Comparison of ENCODE assay signal across 9 cellular contexts in the genomic region with DNA sequence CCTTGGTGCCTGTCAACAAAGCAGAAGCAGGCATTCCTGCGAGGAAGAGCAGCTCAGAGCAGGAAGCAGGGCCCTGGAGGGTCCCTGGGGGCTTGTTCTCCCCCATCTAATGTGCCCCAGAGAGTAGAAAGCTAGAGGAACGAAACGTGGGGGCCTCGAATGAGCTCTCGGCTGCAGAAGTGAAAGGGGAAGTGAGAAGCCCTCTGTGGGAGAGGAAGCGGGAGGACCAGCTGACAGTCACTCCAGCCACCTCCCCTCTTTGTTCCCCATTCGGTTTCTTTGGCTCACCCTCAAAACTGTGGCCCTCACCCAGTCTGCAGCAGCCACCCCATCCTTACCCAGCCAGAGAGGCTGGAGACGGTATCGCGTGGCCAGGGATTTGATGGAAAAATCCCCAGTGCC. TPM values are rescaled to one million over a fixed set of nuclear protein-coding genes. Genes with fewer than 3 reads are reported as not detected.
A peak's percentile ranks its signal among the peaks of the same experiment; 100 is the strongest.
DNase-seq lines count a peak whose midpoint lies in the region; ATAC-seq and FAIRE-seq lines count a peak whose summit lies in the region.
"Had no signal": no experiment of that assay in that cellular context is flagged by ENCODE, and none has a peak within 500 bp of the region (broad histone marks: within the 10 kb centered on the region; RNA-seq: fewer than 3 reads in every experiment).

No MANE protein-coding gene starts in this region.

- no peak overlapping the region for H3K9ac ChIP-seq in mesendoderm (ENCODE audit: low read length)

- H3K18ac ChIP-seq in mesendoderm (ENCODE audit: low read length), result no peak overlapping the region

- H3K9me3 Mint-ChIP-seq in activated naive CD4-positive, alpha-beta T cell treated with anti-CD3 and anti-CD28 coated beads for 36 hours, result no peaks in the 10 kb centered on the region

- no peak overlapping the region for H3K4me3 ChIP-seq in mesendoderm (ENCODE audit: low read length)

- no peak overlapping the region for H2BK120ac ChIP-seq in mesendoderm (ENCODE audit: low read depth, low read length)

- H4K8ac ChIP-seq in mesendoderm (ENCODE audit: low read depth, low read length), result no peak overlapping the region

- FAIRE-seq in urothelium cell line (lab: Jason Lieb, UNC), result no peak

- CTCF ChIA-PET in activated naive CD4-positive, alpha-beta T cell treated with anti-CD3 and anti-CD28 coated beads for 36 hours (lab: Charles Lee), result interaction anchor here (1.2 to 9.6 kb wide), 5 partner anchors 12 to 375 kb away, joined by 3 to 138 read pairs (median 4); a partner anchor contains a TSS

- no peak overlapping the region for H2BK15ac ChIP-seq in mesendoderm (replicated peaks; ENCODE audit: low read depth)

- no peak overlapping the region for H3K23ac ChIP-seq in mesendoderm (ENCODE audit: low read length)

- H3K36me3 Mint-ChIP-seq in activated naive CD4-positive, alpha-beta T cell treated with anti-CD3 and anti-CD28 coated beads for 36 hours (ENCODE audit: low read depth), result no peaks in the 10 kb centered on the region

- H3K27ac ChIP-seq in mesendoderm (ENCODE audit: low read depth, low read length), result no peak overlapping the region

- WGBS in mesendoderm (ENCODE audit: extremely low coverage, insufficient coverage, low lambda C conversion rate), result no CpG with 5 or more reads among the region's 10 CpGs

- no peaks in the 10 kb centered on the region for H3K79me1 ChIP-seq in mesendoderm (ENCODE audit: low read length)

- ATAC-seq in GM18499 (IDR thresholded peaks at IDR 0.05; ENCODE audit: insufficient read depth, unreplicated experiment) (peak; percentile 68), GM21717 (IDR thresholded peaks at IDR 0.05; ENCODE audit: unreplicated experiment) (peak; percentile 78)
- ATAC-seq: HCT116 had no signal

- H3K4me2 ChIP-seq in mesendoderm (ENCODE audit: low read length), result no peak overlapping the region

- H3K27ac Mint-ChIP-seq in activated naive CD4-positive, alpha-beta T cell treated with anti-CD3 and anti-CD28 coated beads for 36 hours, result no peak overlapping the region

- H2BK5ac ChIP-seq in mesendoderm (ENCODE audit: low read length), result no peak overlapping the region

- H3K56ac ChIP-seq in mesendoderm (ENCODE audit: low read length), result no peak overlapping the region

- intact Hi-C loops in activated naive CD4-positive, alpha-beta T cell treated with anti-CD3 and anti-CD28 coated beads for 36 hours (cut with micrococcal nuclease), result no loop called here

- H2AK5ac ChIP-seq in mesendoderm (ENCODE audit: low read length), result no peak overlapping the region

- H3K36me3 ChIP-seq in mesendoderm (ENCODE audit: control insufficient read depth, insufficient read depth, low read length), result no peaks in the 10 kb centered on the region

- H3K4ac ChIP-seq in mesendoderm (ENCODE audit: low read depth, low read length), result no peak overlapping the region

- no peak overlapping the region for H3K4me3 Mint-ChIP-seq in activated naive CD4-positive, alpha-beta T cell treated with anti-CD3 and anti-CD28 coated beads for 36 hours

- DNase-seq in KG1 (lab: John Stamatoyannopoulos, UW) (peak; percentile 42), pons (ENCODE audit: low spot score) (peak; percentile 72), mesendoderm (no peak), NCI-H146 (lab: John Stamatoyannopoulos, UW) (no peak), urothelium cell line (ENCODE audit: low spot score) (no peak)
- DNase-seq in activated naive CD4-positive, alpha-beta T cell treated with anti-CD3 and anti-CD28 coated beads for 36 hours, result peak; percentile 36

- H3K4me1 Mint-ChIP-seq in activated naive CD4-positive, alpha-beta T cell treated with anti-CD3 and anti-CD28 coated beads for 36 hours (ENCODE audit: low read depth), result peaks cover 35% of the 10 kb centered on the region

- no peak overlapping the region for H4K5ac ChIP-seq in mesendoderm (ENCODE audit: low read length)

- H3K27me3 ChIP-seq in mesendoderm (ENCODE audit: insufficient read depth, low read length, poor library complexity), result no peaks in the 10 kb centered on the region

- no peaks in the 10 kb centered on the region for H3K4me1 ChIP-seq in mesendoderm (ENCODE audit: control insufficient read depth, low read depth, low read length)

- no peaks in the 10 kb centered on the region for H3K79me2 ChIP-seq in mesendoderm (ENCODE audit: control insufficient read depth, insufficient read depth, low read length)

- no peaks in the 10 kb centered on the region for H3K27me3 Mint-ChIP-seq in activated naive CD4-positive, alpha-beta T cell treated with anti-CD3 and anti-CD28 coated beads for 36 hours (ENCODE audit: low read depth)

RNA-seq across cellular contexts. Expression of a gene that starts 25.0 kb away (rescaled TPM):
- under 1 TPM; 0.32 to 0.36 TPM for total RNA-seq in activated naive CD4-positive, alpha-beta T cell treated with anti-CD3 and anti-CD28 coated beads for 36 hours
- 0.29 TPM for polyA plus RNA-seq in mesendoderm (2013, experiment 1 of 2)
- polyA plus RNA-seq in mesendoderm (2013, experiment 2 of 2), result 0.25 TPM

Comparison
In these comparisons a context has a peak if more than half of its experiments do, and no peak if none do; other contexts are left out.
1. DNase-seq: peak in KG1 (single experiment), activated naive CD4-positive, alpha-beta T cell treated with anti-CD3 and anti-CD28 coated beads for 36 hours (single experiment) and pons (single experiment); none in mesendoderm (single experiment), NCI-H146 (single experiment) and urothelium cell line (single experiment).